ENCODE assay signal across 11 cellular contexts in the genomic region with DNA sequence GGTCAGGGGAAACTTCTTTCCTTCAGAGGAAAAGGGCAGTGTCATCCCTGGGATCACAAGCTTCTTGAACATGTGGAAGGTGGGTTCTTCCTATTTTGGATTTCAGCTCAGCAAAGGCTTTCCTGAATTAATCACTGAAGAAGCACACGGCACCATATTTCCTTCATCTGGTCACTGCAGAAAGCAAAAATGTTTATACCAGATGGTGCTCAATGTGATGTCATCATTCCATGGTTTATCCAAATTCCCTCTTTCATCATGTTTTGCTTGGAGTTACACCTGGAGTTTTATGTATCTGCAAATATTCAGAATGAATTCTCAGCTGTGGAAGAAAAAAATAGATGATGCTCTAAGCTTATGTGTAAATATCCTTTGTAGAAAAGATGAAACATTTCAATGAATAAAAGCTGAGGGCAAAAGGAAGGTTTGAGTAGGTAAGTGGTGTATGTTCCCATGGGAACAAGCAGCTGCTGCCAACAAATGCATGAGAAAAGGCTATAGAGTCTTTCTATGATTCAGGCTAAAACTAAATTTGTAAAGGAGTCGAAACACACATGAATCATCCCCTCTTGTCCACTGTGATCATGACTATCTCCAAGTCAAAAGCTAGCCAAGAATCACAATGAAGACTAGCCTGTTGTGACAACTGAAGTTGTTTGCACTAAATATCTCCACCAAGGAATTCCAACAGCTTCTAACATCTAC. TPM values are rescaled to one million over a fixed set of nuclear protein-coding genes. Genes with fewer than 3 reads are reported as not detected.
DNase-seq lines count a peak whose midpoint lies in the region; ATAC-seq and TF ChIP-seq lines count a peak whose summit lies in the region.
"Had no signal": no experiment of that assay in that cellular context is flagged by ENCODE, and none has a peak within 500 bp of the region (broad histone marks: within the 10 kb centered on the region; RNA-seq: fewer than 3 reads in every experiment).

No MANE protein-coding gene starts in this region.

- ATAC-seq in stimulated activated naive B cell treated with anti-CD40 and anti-IgM and Interleukin-4, amounts not matched to agents 10 μg/mL and 1 μg/mL and 100 μg/mL, for 72 hours (replicated peaks), result no peak
- ATAC-seq: activated CD8-positive, alpha-beta T cell treated with anti-CD3 and anti-CD28 coated beads, Interleukin-2, amount 10 ng/mL, durations not matched to agents 7 days and 5 days; mucosa of descending colon; stimulated activated naive CD8-positive, alpha-beta T cell treated with anti-CD3 and anti-CD28 coated beads, Interleukin-15, amount 100 ng/mL, for 72 hours had no signal

- TF ChIP-seq CTCF in endothelial cell (IDR thresholded peaks at IDR 0.05; ENCODE audit: unreplicated experiment), result no peak

- no peaks in the 10 kb centered on the region for H3K9me3 Mint-ChIP-seq in stimulated activated naive B cell treated with anti-CD40 and anti-IgM and Interleukin-4, amounts not matched to agents 10 μg/mL and 1 μg/mL and 100 μg/mL, for 72 hours
- H3K9me3 Mint-ChIP-seq in endothelial cell (ENCODE audit: unreplicated experiment), result no peaks in the 10 kb centered on the region
- H3K9me3 Mint-ChIP-seq: stimulated activated naive CD8-positive, alpha-beta T cell treated with anti-CD3 and anti-CD28 coated beads, Interleukin-15, amount 100 ng/mL, for 72 hours had no signal

- DNase-seq in EL (peak; percentile 76), NCI-H748 (lab: John Stamatoyannopoulos, UW; ENCODE audit: unreplicated experiment) (peak; percentile 70), dermis microvascular lymphatic vessel endothelial cell (ENCODE audit: low read depth in 2 of 2) (peak; percentile 76 to 95), pulmonary artery endothelial cell (ENCODE audit: low read depth, low spot score) (peak; percentile 81), retina (no peak), endothelial cell (ENCODE audit: low spot score) (no peak)
- no peak for DNase-seq in stimulated activated naive B cell treated with anti-CD40 and anti-IgM and Interleukin-4, amounts not matched to agents 10 μg/mL and 1 μg/mL and 100 μg/mL, for 72 hours
- DNase-seq: activated CD8-positive, alpha-beta T cell treated with anti-CD3 and anti-CD28 coated beads, Interleukin-2, amount 10 ng/mL, durations not matched to agents 7 days and 5 days; mucosa of descending colon; stimulated activated CD4-positive, alpha-beta T cell treated with anti-CD3 and anti-CD28 coated beads, Interleukin-15, amount 100 ng/mL, for 24 hours; stimulated activated naive CD8-positive, alpha-beta T cell treated with anti-CD3 and anti-CD28 coated beads, Interleukin-15, amount 100 ng/mL, for 72 hours had no signal

- no peak overlapping the region for H3K27ac Mint-ChIP-seq in stimulated activated naive B cell treated with anti-CD40 and anti-IgM and Interleukin-4, amounts not matched to agents 10 μg/mL and 1 μg/mL and 100 μg/mL, for 72 hours
- H3K27ac Mint-ChIP-seq in endothelial cell (ENCODE audit: unreplicated experiment), result no peak overlapping the region
- H3K27ac Mint-ChIP-seq: activated CD8-positive, alpha-beta T cell treated with anti-CD3 and anti-CD28 coated beads, Interleukin-2, amount 10 ng/mL, durations not matched to agents 7 days and 5 days had no signal

- H3K36me3 Mint-ChIP-seq in stimulated activated naive B cell treated with anti-CD40 and anti-IgM and Interleukin-4, amounts not matched to agents 10 μg/mL and 1 μg/mL and 100 μg/mL, for 72 hours, result no peaks in the 10 kb centered on the region
- H3K36me3 Mint-ChIP-seq in endothelial cell (ENCODE audit: low read depth, unreplicated experiment), result no peaks in the 10 kb centered on the region

- no peak overlapping the region for H3K4me3 Mint-ChIP-seq in stimulated activated naive B cell treated with anti-CD40 and anti-IgM and Interleukin-4, amounts not matched to agents 10 μg/mL and 1 μg/mL and 100 μg/mL, for 72 hours
- H3K4me3 Mint-ChIP-seq in endothelial cell (ENCODE audit: unreplicated experiment), result no peak overlapping the region
- H3K4me3 Mint-ChIP-seq: activated CD8-positive, alpha-beta T cell treated with anti-CD3 and anti-CD28 coated beads, Interleukin-2, amount 10 ng/mL, durations not matched to agents 7 days and 5 days; stimulated activated naive CD8-positive, alpha-beta T cell treated with anti-CD3 and anti-CD28 coated beads, Interleukin-15, amount 100 ng/mL, for 72 hours had no signal

- peaks cover 28 to 54% of the 10 kb centered on the region in 2 donors for H3K27me3 Mint-ChIP-seq in stimulated activated naive B cell treated with anti-CD40 and anti-IgM and Interleukin-4, amounts not matched to agents 10 μg/mL and 1 μg/mL and 100 μg/mL, for 72 hours
- H3K27me3 Mint-ChIP-seq in endothelial cell (ENCODE audit: unreplicated experiment), result no peaks in the 10 kb centered on the region

- H3K4me1 Mint-ChIP-seq in stimulated activated naive B cell treated with anti-CD40 and anti-IgM and Interleukin-4, amounts not matched to agents 10 μg/mL and 1 μg/mL and 100 μg/mL, for 72 hours, result no peaks in the 10 kb centered on the region
- H3K4me1 Mint-ChIP-seq in endothelial cell (ENCODE audit: unreplicated experiment), result peaks cover 12% of the 10 kb centered on the region
- H3K4me1 Mint-ChIP-seq: stimulated activated naive CD8-positive, alpha-beta T cell treated with anti-CD3 and anti-CD28 coated beads, Interleukin-15, amount 100 ng/mL, for 72 hours had no signal

RNA-seq across cellular contexts. Expression of a gene that starts 26.9 kb away (rescaled TPM):
- 9.8 and 10.9 TPM in 2 replicates for total RNA-seq in dermis microvascular lymphatic vessel endothelial cell
- total RNA-seq in pulmonary artery endothelial cell, result 33.1 and 33.9 TPM in 2 replicates
- 17.7 TPM for total RNA-seq in endothelial cell (ENCODE audit: unreplicated experiment)

Comparison
In these comparisons a context has a peak if more than half of its experiments do, and no peak if none do; other contexts are left out.
1. DNase-seq: peak in EL (single experiment), NCI-H748 (single experiment), dermis microvascular lymphatic vessel endothelial cell (2 of 2) and pulmonary artery endothelial cell (single experiment); none in retina (single experiment), stimulated activated naive B cell treated with anti-CD40 and anti-IgM and Interleukin-4, amounts not matched to agents 10 μg/mL and 1 μg/mL and 100 μg/mL, for 72 hours (single experiment) and endothelial cell (single experiment).